27 cellular contexts compared by ENCODE assay signal in genomic region chr15:74963213-74963612, GRCh38.
"Had no signal": no experiment of that assay in that cellular context is flagged by ENCODE, and none has a peak within 500 bp of the region (broad histone marks: within the 10 kb centered on the region; RNA-seq: fewer than 3 reads in every experiment).

No MANE protein-coding gene starts in this region.

- H3K27ac ChIP-seq: left ventricle myocardium inferior, pancreas, skin epidermis, stomach, testis, thyroid gland, transverse colon, upper lobe of left lung, vagina had no signal

- H3K36me3 ChIP-seq: left ventricle myocardium inferior, pancreas, stomach, thyroid gland, transverse colon, upper lobe of left lung, vagina had no signal

- H3K27ac Mint-ChIP-seq: immature natural killer cell; mesothelial cell of epicardium; naive thymus-derived CD4-positive, alpha-beta T cell; natural killer cell treated with Interleukin-12 subunit alpha and Interleukin-12 subunit beta and Interleukin-15 and Interleukin-18, amount 100 ng/mL, for 72 hours; progenitor cell of endocrine pancreas; stimulated activated naive B cell treated with anti-CD40 and anti-IgM and Interleukin-4, amounts not matched to agents 10 μg/mL and 1 μg/mL and 100 μg/mL, for 72 hours had no signal

- H3K4me3 Mint-ChIP-seq: immature natural killer cell; mesothelial cell of epicardium; naive thymus-derived CD4-positive, alpha-beta T cell; natural killer cell treated with Interleukin-12 subunit alpha and Interleukin-12 subunit beta and Interleukin-15 and Interleukin-18, amount 100 ng/mL, for 72 hours; stimulated activated naive B cell treated with anti-CD40 and anti-IgM and Interleukin-4, amounts not matched to agents 10 μg/mL and 1 μg/mL and 100 μg/mL, for 72 hours had no signal

- H3K27me3 ChIP-seq: pancreas, testis, thyroid gland, vagina had no signal

- H3K4me1 ChIP-seq: pancreas had no signal

- H3K4me3 ChIP-seq: left ventricle myocardium inferior, lung, mucosa of descending colon, pancreas, skin epidermis, stomach, testis, thyroid gland, transverse colon, upper lobe of left lung, vagina had no signal

- ATAC-seq: mucosa of descending colon; naive thymus-derived CD4-positive, alpha-beta T cell; pancreas; right cardiac atrium; sciatic nerve; stimulated activated naive B cell treated with anti-CD40 and anti-IgM and Interleukin-4, amounts not matched to agents 10 μg/mL and 1 μg/mL and 100 μg/mL, for 72 hours; stimulated activated naive CD8-positive, alpha-beta T cell treated with anti-CD3 and anti-CD28 coated beads, Interleukin-15, Interleukin-2, amounts not matched to agents 100 U/mL and 50 U/mL, for 24 hours had no signal

- H3K36me3 Mint-ChIP-seq: immature natural killer cell; mesothelial cell of epicardium; natural killer cell treated with Interleukin-12 subunit alpha and Interleukin-12 subunit beta and Interleukin-15 and Interleukin-18, amount 100 ng/mL, for 72 hours; stimulated activated naive B cell treated with anti-CD40 and anti-IgM and Interleukin-4, amounts not matched to agents 10 μg/mL and 1 μg/mL and 100 μg/mL, for 72 hours had no signal

- DNase-seq: hypothalamus; immature natural killer cell; left ventricle myocardium inferior; mesendoderm; naive thymus-derived CD4-positive, alpha-beta T cell; nucleus accumbens; pancreas; right cardiac atrium; stimulated activated CD4-positive, alpha-beta T cell treated with anti-CD3 and anti-CD28 coated beads, Interleukin-12 subunit alpha, Interleukin-12 subunit beta, amount 100 ng/mL, for 4 hours; stimulated activated CD4-positive, alpha-beta T cell treated with anti-CD3 and anti-CD28 coated beads, Interleukin-15, amount 100 ng/mL, for 24 hours; stimulated activated CD4-positive, alpha-beta T cell treated with anti-CD3 and anti-CD28 coated beads, Interleukin-2, amount 100 ng/mL, for 24 hours; stimulated activated CD4-positive, alpha-beta T cell treated with anti-CD3 and anti-CD28 coated beads, Interleukin-4, amount 100 ng/mL, for 1 hour; stimulated activated naive B cell treated with anti-CD40 and anti-IgM and Interleukin-4, amounts not matched to agents 10 μg/mL and 1 μg/mL and 100 μg/mL, for 72 hours; stimulated activated naive CD8-positive, alpha-beta T cell treated with anti-CD3 and anti-CD28 coated beads, Interleukin-15, Interleukin-2, amounts not matched to agents 100 U/mL and 50 U/mL, for 24 hours; stomach; testis; thyroid gland; transverse colon; upper lobe of left lung had no signal

- H3K9me3 ChIP-seq: left ventricle myocardium inferior, mucosa of descending colon, pancreas, stomach, testis, thyroid gland, transverse colon, upper lobe of left lung, vagina had no signal

- H3K9me3 Mint-ChIP-seq: immature natural killer cell; mesothelial cell of epicardium; natural killer cell treated with Interleukin-12 subunit alpha and Interleukin-12 subunit beta and Interleukin-15 and Interleukin-18, amount 100 ng/mL, for 72 hours; stimulated activated naive B cell treated with anti-CD40 and anti-IgM and Interleukin-4, amounts not matched to agents 10 μg/mL and 1 μg/mL and 100 μg/mL, for 72 hours had no signal
